1 cellular context compared by ENCODE assay signal in genomic region chr20:38434770-38435554, GRCh38.
TF ChIP-seq lines count a peak whose summit lies in the region.

TSS of gene SNHG17 (minus strand) at chr20:38435328.

TF ChIP-seq in K562, 482 proteins besides CTCF, POLR2A, EP300 and RAD21 (continued from another document and continues in another):
- TF ChIP-seq, protein P1, sequence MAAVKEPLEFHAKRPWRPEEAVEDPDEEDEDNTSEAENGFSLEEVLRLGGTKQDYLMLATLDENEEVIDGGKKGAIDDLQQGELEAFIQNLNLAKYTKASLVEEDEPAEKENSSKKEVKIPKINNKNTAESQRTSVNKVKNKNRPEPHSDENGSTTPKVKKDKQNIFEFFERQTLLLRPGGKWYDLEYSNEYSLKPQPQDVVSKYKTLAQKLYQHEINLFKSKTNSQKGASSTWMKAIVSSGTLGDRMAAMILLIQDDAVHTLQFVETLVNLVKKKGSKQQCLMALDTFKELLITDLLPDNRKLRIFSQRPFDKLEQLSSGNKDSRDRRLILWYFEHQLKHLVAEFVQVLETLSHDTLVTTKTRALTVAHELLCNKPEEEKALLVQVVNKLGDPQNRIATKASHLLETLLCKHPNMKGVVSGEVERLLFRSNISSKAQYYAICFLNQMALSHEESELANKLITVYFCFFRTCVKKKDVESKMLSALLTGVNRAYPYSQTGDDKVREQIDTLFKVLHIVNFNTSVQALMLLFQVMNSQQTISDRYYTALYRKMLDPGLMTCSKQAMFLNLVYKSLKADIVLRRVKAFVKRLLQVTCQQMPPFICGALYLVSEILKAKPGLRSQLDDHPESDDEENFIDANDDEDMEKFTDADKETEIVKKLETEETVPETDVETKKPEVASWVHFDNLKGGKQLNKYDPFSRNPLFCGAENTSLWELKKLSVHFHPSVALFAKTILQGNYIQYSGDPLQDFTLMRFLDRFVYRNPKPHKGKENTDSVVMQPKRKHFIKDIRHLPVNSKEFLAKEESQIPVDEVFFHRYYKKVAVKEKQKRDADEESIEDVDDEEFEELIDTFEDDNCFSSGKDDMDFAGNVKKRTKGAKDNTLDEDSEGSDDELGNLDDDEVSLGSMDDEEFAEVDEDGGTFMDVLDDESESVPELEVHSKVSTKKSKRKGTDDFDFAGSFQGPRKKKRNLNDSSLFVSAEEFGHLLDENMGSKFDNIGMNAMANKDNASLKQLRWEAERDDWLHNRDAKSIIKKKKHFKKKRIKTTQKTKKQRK (IDR thresholded peaks at IDR 0.05; ENCODE audit: borderline replicate concordance, low read depth, low read length), result no peak
- peak; percentile 100 for TF ChIP-seq MYC (IDR thresholded peaks at IDR 0.05; ENCODE audit: low read depth, low read length)
- TF ChIP-seq MYC (CRISPR knock-in tag; IDR thresholded peaks at IDR 0.05; ENCODE audit: borderline replicate concordance, low read depth), result peak; percentile 100
- TF ChIP-seq RBM17 (IDR thresholded peaks at IDR 0.05; ENCODE audit: borderline replicate concordance, low read depth, low read length), result no peak
- TF ChIP-seq, protein P2, sequence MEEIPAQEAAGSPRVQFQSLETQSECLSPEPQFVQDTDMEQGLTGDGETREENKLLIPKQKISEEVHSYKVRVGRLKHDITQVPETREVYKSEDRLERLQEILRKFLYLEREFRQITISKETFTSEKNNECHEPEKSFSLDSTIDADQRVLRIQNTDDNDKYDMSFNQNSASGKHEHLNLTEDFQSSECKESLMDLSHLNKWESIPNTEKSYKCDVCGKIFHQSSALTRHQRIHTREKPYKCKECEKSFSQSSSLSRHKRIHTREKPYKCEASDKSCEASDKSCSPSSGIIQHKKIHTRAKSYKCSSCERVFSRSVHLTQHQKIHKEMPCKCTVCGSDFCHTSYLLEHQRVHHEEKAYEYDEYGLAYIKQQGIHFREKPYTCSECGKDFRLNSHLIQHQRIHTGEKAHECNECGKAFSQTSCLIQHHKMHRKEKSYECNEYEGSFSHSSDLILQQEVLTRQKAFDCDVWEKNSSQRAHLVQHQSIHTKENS (CRISPR knock-in tag; IDR thresholded peaks at IDR 0.05), result no peak
- no peak for TF ChIP-seq KAT8 (IDR thresholded peaks at IDR 0.05; ENCODE audit: low read depth)
- TF ChIP-seq PML (IDR thresholded peaks at IDR 0.05; ENCODE audit: low read length), result peak; percentile 95
- peak; percentile 14; the same call in 1 of the 2 replicates for TF ChIP-seq SREBF2 (CRISPR knock-in tag; IDR thresholded peaks at IDR 0.05)
- TF ChIP-seq GTF2B (IDR thresholded peaks at IDR 0.05; ENCODE audit: extremely low read depth, insufficient read length), result peak; percentile 79
- peak; percentile 85; the same call in 1 of the 2 replicates for TF ChIP-seq KAT7 (CRISPR knock-in tag; IDR thresholded peaks at IDR 0.05; ENCODE audit: borderline replicate concordance)
- TF ChIP-seq CBX3 (IDR thresholded peaks at IDR 0.05; ENCODE audit: borderline replicate concordance in 1 of 2, low read length in 2 of 2), result peak in 1 of 2 experiments; percentile 97; a peak in 2 of 3 replicates
- peak; percentile 87 for TF ChIP-seq ELF2 (CRISPR knock-in tag; IDR thresholded peaks at IDR 0.05)
- TF ChIP-seq, protein P3, sequence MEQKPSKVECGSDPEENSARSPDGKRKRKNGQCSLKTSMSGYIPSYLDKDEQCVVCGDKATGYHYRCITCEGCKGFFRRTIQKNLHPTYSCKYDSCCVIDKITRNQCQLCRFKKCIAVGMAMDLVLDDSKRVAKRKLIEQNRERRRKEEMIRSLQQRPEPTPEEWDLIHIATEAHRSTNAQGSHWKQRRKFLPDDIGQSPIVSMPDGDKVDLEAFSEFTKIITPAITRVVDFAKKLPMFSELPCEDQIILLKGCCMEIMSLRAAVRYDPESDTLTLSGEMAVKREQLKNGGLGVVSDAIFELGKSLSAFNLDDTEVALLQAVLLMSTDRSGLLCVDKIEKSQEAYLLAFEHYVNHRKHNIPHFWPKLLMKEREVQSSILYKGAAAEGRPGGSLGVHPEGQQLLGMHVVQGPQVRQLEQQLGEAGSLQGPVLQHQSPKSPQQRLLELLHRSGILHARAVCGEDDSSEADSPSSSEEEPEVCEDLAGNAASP (IDR thresholded peaks at IDR 0.05), result no peak
- TF ChIP-seq FOXA1 (IDR thresholded peaks at IDR 0.05; ENCODE audit: borderline replicate concordance), result no peak
- TF ChIP-seq ZNF589 (CRISPR knock-in tag; IDR thresholded peaks at IDR 0.05; ENCODE audit: low read depth), result no peak
- peak; percentile 31 to 85 (median 80) for TF ChIP-seq YY1 (IDR thresholded peaks at IDR 0.05; ENCODE audit: borderline replicate concordance in 1 of 3, control insufficient read depth in 1 of 3, extremely low read depth in 1 of 3, insufficient read depth in 3 of 3, insufficient read length in 1 of 3, insufficient replicate concordance in 2 of 3, low read depth in 1 of 3, low read length in 2 of 3)
- TF ChIP-seq, protein P4, sequence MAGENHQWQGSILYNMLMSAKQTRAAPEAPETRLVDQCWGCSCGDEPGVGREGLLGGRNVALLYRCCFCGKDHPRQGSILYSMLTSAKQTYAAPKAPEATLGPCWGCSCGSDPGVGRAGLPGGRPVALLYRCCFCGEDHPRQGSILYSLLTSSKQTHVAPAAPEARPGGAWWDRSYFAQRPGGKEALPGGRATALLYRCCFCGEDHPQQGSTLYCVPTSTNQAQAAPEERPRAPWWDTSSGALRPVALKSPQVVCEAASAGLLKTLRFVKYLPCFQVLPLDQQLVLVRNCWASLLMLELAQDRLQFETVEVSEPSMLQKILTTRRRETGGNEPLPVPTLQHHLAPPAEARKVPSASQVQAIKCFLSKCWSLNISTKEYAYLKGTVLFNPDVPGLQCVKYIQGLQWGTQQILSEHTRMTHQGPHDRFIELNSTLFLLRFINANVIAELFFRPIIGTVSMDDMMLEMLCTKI (IDR thresholded peaks at IDR 0.05; ENCODE audit: partially characterized antibody), result no peak
- no peak for TF ChIP-seq NCOA6 (IDR thresholded peaks at IDR 0.05)
- TF ChIP-seq MEF2A (IDR thresholded peaks at IDR 0.05; ENCODE audit: control insufficient read depth, low read depth, low read length), result 0 out of 2 replicates have a peak, but pooled peaks have one; percentile 10
- TF ChIP-seq HSF4 (CRISPR knock-in tag; IDR thresholded peaks at IDR 0.05; ENCODE audit: borderline replicate concordance), result no peak
- peak; percentile 25; a peak in 2 of 4 replicates for TF ChIP-seq SIX5 (IDR thresholded peaks at IDR 0.05; ENCODE audit: borderline replicate concordance in 1 of 2, insufficient read depth in 1 of 2, low read depth in 1 of 2, low read length in 2 of 2)
- no peak for TF ChIP-seq CHD1 (IDR thresholded peaks at IDR 0.05; ENCODE audit: low read length)
- TF ChIP-seq MAFK (IDR thresholded peaks at IDR 0.05; ENCODE audit: low read length), result no peak
- TF ChIP-seq TRIM24 (IDR thresholded peaks at IDR 0.05), result peak in 1 of 2 experiments; percentile 78; a peak in 2 of 4 replicates
- peak; percentile 91 for TF ChIP-seq GATAD2B (IDR thresholded peaks at IDR 0.05; ENCODE audit: borderline replicate concordance)
- TF ChIP-seq POU5F1 (IDR thresholded peaks at IDR 0.05; ENCODE audit: borderline replicate concordance, low read depth, low read length, partially characterized antibody), result no peak
- TF ChIP-seq NFYB (IDR thresholded peaks at IDR 0.05; ENCODE audit: extremely low read depth, insufficient read length), result no peak
- no peak for TF ChIP-seq ZNF785 (CRISPR knock-in tag; IDR thresholded peaks at IDR 0.05)
- no peak for TF ChIP-seq ZNF408 (CRISPR knock-in tag; IDR thresholded peaks at IDR 0.05; ENCODE audit: low read depth)
- no peak for TF ChIP-seq MCM5 (IDR thresholded peaks at IDR 0.05; ENCODE audit: low read depth)
- TF ChIP-seq ZNF583 (CRISPR knock-in tag; IDR thresholded peaks at IDR 0.05), result peak; percentile 65; the same call in 1 of the 2 replicates
- TF ChIP-seq MNT (conservative IDR thresholded peaks at IDR 0.05), result peak; percentile 90 to 94; a peak in 3 of 4 replicates
- no peak; the same call in 1 of the 2 replicates for TF ChIP-seq TARDBP (IDR thresholded peaks at IDR 0.05)
- TF ChIP-seq ZNF253 (CRISPR knock-in tag; conservative IDR thresholded peaks at IDR 0.05), result no peak
- no peak for TF ChIP-seq HES1 (IDR thresholded peaks at IDR 0.05; ENCODE audit: low read depth)
- TF ChIP-seq SLC30A9 (CRISPR knock-in tag; IDR thresholded peaks at IDR 0.05), result no peak
- TF ChIP-seq, protein P5, sequence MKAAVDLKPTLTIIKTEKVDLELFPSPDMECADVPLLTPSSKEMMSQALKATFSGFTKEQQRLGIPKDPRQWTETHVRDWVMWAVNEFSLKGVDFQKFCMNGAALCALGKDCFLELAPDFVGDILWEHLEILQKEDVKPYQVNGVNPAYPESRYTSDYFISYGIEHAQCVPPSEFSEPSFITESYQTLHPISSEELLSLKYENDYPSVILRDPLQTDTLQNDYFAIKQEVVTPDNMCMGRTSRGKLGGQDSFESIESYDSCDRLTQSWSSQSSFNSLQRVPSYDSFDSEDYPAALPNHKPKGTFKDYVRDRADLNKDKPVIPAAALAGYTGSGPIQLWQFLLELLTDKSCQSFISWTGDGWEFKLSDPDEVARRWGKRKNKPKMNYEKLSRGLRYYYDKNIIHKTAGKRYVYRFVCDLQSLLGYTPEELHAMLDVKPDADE (conservative IDR thresholded peaks at IDR 0.05; ENCODE audit: control insufficient read depth, low read depth, low read length), result peak; percentile 87
- no peak for TF ChIP-seq PHB2 (IDR thresholded peaks at IDR 0.05; ENCODE audit: low read depth)
- peak; percentile 52; the same call in 1 of the 2 replicates for TF ChIP-seq RAD51 (IDR thresholded peaks at IDR 0.05; ENCODE audit: borderline replicate concordance, low read depth)
- TF ChIP-seq, protein P6, sequence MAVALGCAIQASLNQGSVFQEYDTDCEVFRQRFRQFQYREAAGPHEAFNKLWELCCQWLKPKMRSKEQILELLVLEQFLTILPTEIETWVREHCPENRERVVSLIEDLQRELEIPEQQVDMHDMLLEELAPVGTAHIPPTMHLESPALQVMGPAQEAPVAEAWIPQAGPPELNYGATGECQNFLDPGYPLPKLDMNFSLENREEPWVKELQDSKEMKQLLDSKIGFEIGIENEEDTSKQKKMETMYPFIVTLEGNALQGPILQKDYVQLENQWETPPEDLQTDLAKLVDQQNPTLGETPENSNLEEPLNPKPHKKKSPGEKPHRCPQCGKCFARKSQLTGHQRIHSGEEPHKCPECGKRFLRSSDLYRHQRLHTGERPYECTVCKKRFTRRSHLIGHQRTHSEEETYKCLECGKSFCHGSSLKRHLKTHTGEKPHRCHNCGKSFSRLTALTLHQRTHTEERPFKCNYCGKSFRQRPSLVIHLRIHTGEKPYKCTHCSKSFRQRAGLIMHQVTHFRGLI (CRISPR knock-in tag; IDR thresholded peaks at IDR 0.05), result no peak
- TF ChIP-seq ZC3H11A (IDR thresholded peaks at IDR 0.05; ENCODE audit: low read depth, low read length), result 0 out of 2 replicates have a peak, but pooled peaks have one; percentile 33
- peak in 1 of 2 experiments; percentile 76; a peak in 2 of 4 replicates for TF ChIP-seq RCOR1 (IDR thresholded peaks at IDR 0.05; ENCODE audit: borderline replicate concordance in 1 of 2, low read depth in 2 of 2, low read length in 2 of 2)
- TF ChIP-seq NR3C1 (CRISPR knock-in tag; IDR thresholded peaks at IDR 0.05), result no peak; the same call in 1 of the 2 replicates
- TF ChIP-seq, protein P7, sequence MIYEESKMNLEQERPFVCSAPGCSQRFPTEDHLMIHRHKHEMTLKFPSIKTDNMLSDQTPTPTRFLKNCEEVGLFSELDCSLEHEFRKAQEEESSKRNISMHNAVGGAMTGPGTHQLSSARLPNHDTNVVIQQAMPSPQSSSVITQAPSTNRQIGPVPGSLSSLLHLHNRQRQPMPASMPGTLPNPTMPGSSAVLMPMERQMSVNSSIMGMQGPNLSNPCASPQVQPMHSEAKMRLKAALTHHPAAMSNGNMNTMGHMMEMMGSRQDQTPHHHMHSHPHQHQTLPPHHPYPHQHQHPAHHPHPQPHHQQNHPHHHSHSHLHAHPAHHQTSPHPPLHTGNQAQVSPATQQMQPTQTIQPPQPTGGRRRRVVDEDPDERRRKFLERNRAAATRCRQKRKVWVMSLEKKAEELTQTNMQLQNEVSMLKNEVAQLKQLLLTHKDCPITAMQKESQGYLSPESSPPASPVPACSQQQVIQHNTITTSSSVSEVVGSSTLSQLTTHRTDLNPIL (CRISPR knock-in tag; IDR thresholded peaks at IDR 0.05), result no peak
- TF ChIP-seq ZNF717 (CRISPR knock-in tag; IDR thresholded peaks at IDR 0.05), result no peak
- TF ChIP-seq HMG20B (CRISPR knock-in tag; IDR thresholded peaks at IDR 0.05), result no peak
- TF ChIP-seq ETV1 (tag; conservative IDR thresholded peaks at IDR 0.05; ENCODE audit: low read depth), result peak; percentile 94
- TF ChIP-seq HBP1 (CRISPR knock-in tag; IDR thresholded peaks at IDR 0.05), result peak; percentile 48; the same call in 1 of the 2 replicates
- no peak for TF ChIP-seq ZNF561 (CRISPR knock-in tag; conservative IDR thresholded peaks at IDR 0.05)
